8 cellular contexts compared by ENCODE assay signal in genomic region chr9:112844771-112845542, GRCh38. TPM values are rescaled to one million over a fixed set of nuclear protein-coding genes. Genes with fewer than 3 reads are reported as not detected.
A peak's percentile ranks its signal among the peaks of the same experiment; 100 is the strongest.
DNase-seq lines count a peak whose midpoint lies in the region; ATAC-seq and TF ChIP-seq lines count a peak whose summit lies in the region.

No MANE protein-coding gene starts in this region.

- H3K27me3 ChIP-seq in liver (ENCODE audit: control insufficient read depth in 4 of 4, insufficient read depth in 4 of 4, low read length in 3 of 4): no peaks in the 10 kb centered on the region

- peak overlapping the region in 1 of 2 donors; percentile 14 for H3K9ac ChIP-seq in liver (ENCODE audit: low read depth in 1 of 2, low read length in 2 of 2)

- H3K4me1 ChIP-seq in liver (ENCODE audit: control insufficient read depth in 4 of 4, insufficient read depth in 4 of 4, low read length in 3 of 4): peaks cover 0 to 5% (median 0%) of the 10 kb centered on the region in 4 donors

- H3K36me3 ChIP-seq in liver (ENCODE audit: control insufficient read depth in 4 of 4, insufficient read depth in 3 of 4, low read depth in 1 of 4, low read length in 3 of 4): peaks cover 0 to 2% (median 0%) of the 10 kb centered on the region in 4 donors

- WGBS in liver: 32% methylated on average over 15 of the region's 15 CpGs

- peak; percentile 72 for DNase-seq in SIG-M5 treated with dmso at 0.1 percent for 504 hours (lab: John Stamatoyannopoulos, UW; ENCODE audit: unreplicated experiment)
- no peak for DNase-seq in SIG-M5 (lab: John Stamatoyannopoulos, UW)
- peak; percentile 14 for DNase-seq in NCI-H2196 (lab: John Stamatoyannopoulos, UW; ENCODE audit: unreplicated experiment)
- DNase-seq in activated CD4-positive, CD25-positive, alpha-beta regulatory T cell treated with anti-CD3 and anti-CD28 coated beads, Interleukin-2, amount 50 U/mL, for 72 hours: peak; percentile 86
- peak; percentile 66 for DNase-seq in cerebellar cortex (ENCODE audit: low spot score)
- peak; percentile 43 to 52 (median 47) for DNase-seq in stimulated activated CD4-positive, alpha-beta T cell treated with anti-CD3 and anti-CD28 coated beads, TNF-alpha, amount 100 ng/mL, for 4 hours (ENCODE audit: low read depth in 3 of 3)

- no peak overlapping the region for H3K27ac ChIP-seq in liver (ENCODE audit: low read depth in 1 of 2, low read length in 2 of 2)

- TF ChIP-seq RAD21 in liver (IDR thresholded peaks at IDR 0.05): peak; percentile 86 to 92

- H3K9me3 ChIP-seq in liver (ENCODE audit: control insufficient read depth in 4 of 4, low read length in 3 of 4): no peaks in the 10 kb centered on the region

- peak; percentile 99 for TF ChIP-seq CTCF in liver (IDR thresholded peaks at IDR 0.05; ENCODE audit: low read depth, low read length, missing input control)

- peak; percentile 85 for ATAC-seq in HG02973 (IDR thresholded peaks at IDR 0.05; ENCODE audit: unreplicated experiment)

- H3K4me3 ChIP-seq in liver (ENCODE audit: low read depth in 1 of 3, low read length in 3 of 3): no peak overlapping the region

TF ChIP-seq in liver, 16 proteins besides CTCF, POLR2A, EP300 and RAD21:
- TF ChIP-seq GABPA (IDR thresholded peaks at IDR 0.05 in 1 of 2, conservative IDR thresholded peaks at IDR 0.05 in 1 of 2) (peak; percentile 38 to 55), RXRA (IDR thresholded peaks at IDR 0.05) (no peak), FOXA1 (IDR thresholded peaks at IDR 0.05) (no peak), YY1 (IDR thresholded peaks at IDR 0.05) (peak; percentile 78), HNF4A (conservative IDR thresholded peaks at IDR 0.05) (peak in 1 of 2 donors; percentile 24)

RNA-seq across cellular contexts. Expression of gene SLC46A2, which starts 45.7 kb away (rescaled TPM):
- under 1 TPM in 1 of 2 donors, not detected in 1; 0.17 TPM for total RNA-seq in liver
- polyA plus RNA-seq in liver: under 1 TPM; 0.01 to 0.07 TPM
